9 cellular contexts compared by ENCODE assay signal in genomic region chr3:125212509-125213372, GRCh38. TPM values are rescaled to one million over a fixed set of nuclear protein-coding genes. Genes with fewer than 3 reads are reported as not detected.
A peak's percentile ranks its signal among the peaks of the same experiment; 100 is the strongest.
DNase-seq lines count a peak whose midpoint lies in the region; ATAC-seq, FAIRE-seq and TF ChIP-seq lines count a peak whose summit lies in the region.
"Had no signal": no experiment of that assay in that cellular context is flagged by ENCODE, and none has a peak within 500 bp of the region (broad histone marks: within the 10 kb centered on the region; RNA-seq: fewer than 3 reads in every experiment).

Gene SLC12A8, minus strand, starts transcription at chr3:125212748. Its CDS starts 1,399 bp downstream, at chr3:125211349.

- H3K9me3 ChIP-seq in lung (ENCODE audit: control insufficient read depth in 2 of 2, insufficient read depth in 1 of 2, low read length in 1 of 2): no peaks in the 10 kb centered on the region
- H3K9me3 ChIP-seq in upper lobe of right lung: no peaks in the 10 kb centered on the region

- WGBS in lung, 2 donors: 8 to 9% methylated on average over 54 of the region's 55 CpGs

- H3K27ac ChIP-seq in lung (ENCODE audit: low read depth in 1 of 2, low read length in 1 of 2) (no peak within 1 kb of the TSS), upper lobe of right lung (peak within 1 kb of the TSS; percentile 42)

- H3K4me1 ChIP-seq in lung (ENCODE audit: control insufficient read depth in 2 of 2, insufficient read depth in 2 of 2, low read length in 2 of 2) (peaks cover 0 to 3% of the 10 kb centered on the region in 2 donors), upper lobe of right lung (peaks cover 3% of the 10 kb centered on the region)

- ATAC-seq in lung (ENCODE audit: insufficient read depth, low FRiP score) (peak; percentile 72), upper lobe of right lung (peak; percentile 80), GM21619 (IDR thresholded peaks at IDR 0.05; ENCODE audit: unreplicated experiment) (no peak)

- H3K36me3 ChIP-seq in bronchial epithelial cell (ENCODE audit: control insufficient read depth, insufficient read depth, low read length): no peaks in the 10 kb centered on the region
- no peaks in the 10 kb centered on the region for H3K36me3 ChIP-seq in lung (ENCODE audit: control insufficient read depth in 2 of 2, insufficient read depth in 2 of 2, low read length in 2 of 2)
- H3K36me3 ChIP-seq in upper lobe of right lung: no peaks in the 10 kb centered on the region

- peak; percentile 10 for DNase-seq in stimulated activated CD4-positive, alpha-beta T cell treated with anti-CD3 and anti-CD28 coated beads, Interleukin-12 subunit alpha, Interleukin-12 subunit beta, amount 100 ng/mL, for 4 hours
- DNase-seq in stimulated activated CD4-positive, alpha-beta T cell treated with anti-CD3 and anti-CD28 coated beads, Interleukin-1b, Interleukin-23, amount 100 ng/mL, for 48 hours: no peak
- DNase-seq in bronchial epithelial cell (ENCODE audit: low read depth): no peak
- DNase-seq in lung (ENCODE audit: low spot score): no peak
- DNase-seq in upper lobe of right lung: peak; percentile 72
- DNase-seq in dermis blood vessel endothelial cell: no peak
- DNase-seq in C1 segment of cervical spinal cord (lab: John Stamatoyannopoulos, UW): no peak

- no peaks in the 10 kb centered on the region for H3K27me3 ChIP-seq in bronchial epithelial cell (ENCODE audit: control insufficient read depth, insufficient read depth, low read length)
- no peaks in the 10 kb centered on the region for H3K27me3 ChIP-seq in lung (ENCODE audit: control insufficient read depth, insufficient read depth)
- H3K27me3 ChIP-seq in upper lobe of right lung: peaks cover 25% of the 10 kb centered on the region

- FAIRE-seq in bronchial epithelial cell (lab: Jason Lieb, UNC): no peak
- FAIRE-seq: GM18507 had no signal

- H3K4me3 ChIP-seq in bronchial epithelial cell (ENCODE audit: low read depth, low read length) (peak within 1 kb of the TSS; percentile 77), lung (peak within 1 kb of the TSS; percentile 39), upper lobe of right lung (peak within 1 kb of the TSS; percentile 63)

- no peak for TF ChIP-seq CTCF in bronchial epithelial cell (IDR thresholded peaks at IDR 0.05; ENCODE audit: insufficient read depth, low read length, severe bottlenecking)
- no peak for TF ChIP-seq CTCF in lung (IDR thresholded peaks at IDR 0.05; ENCODE audit: control extremely low read depth, extremely low read depth)
- no peak for TF ChIP-seq CTCF in upper lobe of right lung (IDR thresholded peaks at IDR 0.05)

- intact Hi-C loops in upper lobe of right lung (cut with DNase I): no loop called here

RNA-seq across cellular contexts. Expression of gene SLC12A8, which starts in this region (rescaled TPM):
- 10.9 and 19.2 TPM in 2 replicates for total RNA-seq in bronchial epithelial cell
- total RNA-seq in lung: 1 to 10 TPM; 5.9 to 9.8 TPM
- 1 to 10 TPM; 3.1 to 5.7 TPM for polyA plus RNA-seq in lung
- 11.8 TPM for total RNA-seq in upper lobe of right lung
- total RNA-seq in dermis blood vessel endothelial cell: 0.34 and 0.70 TPM in 2 replicates

Comparison
In these comparisons a context has a peak if more than half of its experiments do, and no peak if none do; other contexts are left out.
1. DNase-seq: peak in stimulated activated CD4-positive, alpha-beta T cell treated with anti-CD3 and anti-CD28 coated beads, Interleukin-12 subunit alpha, Interleukin-12 subunit beta, amount 100 ng/mL, for 4 hours (single experiment) and upper lobe of right lung (single experiment); none in stimulated activated CD4-positive, alpha-beta T cell treated with anti-CD3 and anti-CD28 coated beads, Interleukin-1b, Interleukin-23, amount 100 ng/mL, for 48 hours (single experiment), bronchial epithelial cell (single experiment), lung (single experiment), dermis blood vessel endothelial cell (single experiment) and C1 segment of cervical spinal cord (0 of 14).
2. Peak in every context shown above with its lines, with median percentiles within 50 percentile points of each other: H3K4me3 ChIP-seq.